In genomic region chr21:24428539-24429186, GRCh38 we compare ENCODE assay signal across 8 cellular contexts.
A peak's percentile ranks its signal among the peaks of the same experiment; 100 is the strongest.
DNase-seq lines count a peak whose midpoint lies in the region; ATAC-seq and TF ChIP-seq lines count a peak whose summit lies in the region.

No MANE protein-coding gene starts in this region.

- H3K79me2 ChIP-seq in Loucy (ENCODE audit: insufficient read depth, low read length) = peaks cover 27% of the 10 kb centered on the region

- no peak overlapping the region for H3K27ac ChIP-seq in lower lobe of right lung

- no peak for TF ChIP-seq CTCF in Loucy (conservative IDR thresholded peaks at IDR 0.05; ENCODE audit: low read length)
- TF ChIP-seq CTCF in lower lobe of right lung (IDR thresholded peaks at IDR 0.05) = no peak

- H3K9me2 ChIP-seq in Loucy (replicated peaks; ENCODE audit: low read depth, low read length) = no peaks in the 10 kb centered on the region

- H3K9ac ChIP-seq in Loucy (ENCODE audit: low read depth, low read length, poor library complexity, severe bottlenecking) = peak overlapping the region; percentile 80

- H3K4me2 ChIP-seq in Loucy (ENCODE audit: low read depth, low read length, poor library complexity, severe bottlenecking) = peak overlapping the region; percentile 67

- H3K9me3 ChIP-seq in Loucy (ENCODE audit: insufficient read depth, low read depth, low read length) = no peaks in the 10 kb centered on the region
- H3K9me3 ChIP-seq in lower lobe of right lung = no peaks in the 10 kb centered on the region

- H3K27me3 ChIP-seq in Loucy (ENCODE audit: insufficient read depth, low read length, poor library complexity, severe bottlenecking) = no peaks in the 10 kb centered on the region
- no peaks in the 10 kb centered on the region for H3K27me3 ChIP-seq in lower lobe of right lung (ENCODE audit: low read depth)

- H3F3A ChIP-seq in Loucy (ENCODE audit: low read depth) = no peaks in the 10 kb centered on the region

- H4K20me1 ChIP-seq in Loucy (ENCODE audit: insufficient read depth, low read length, poor library complexity, severe bottlenecking) = no peaks in the 10 kb centered on the region

- intact Hi-C loops in lower lobe of right lung (cut with DNase I) = no loop called here
- intact Hi-C loops in posterior cingulate gyrus (cut with DNase I) = no loop called here

- peak overlapping the region; percentile 84 for H3K4me3 ChIP-seq in Loucy (ENCODE audit: low read length, poor library complexity, severe bottlenecking)
- H3K4me3 ChIP-seq in lower lobe of right lung = peak overlapping the region; percentile 46

- no peak for DNase-seq in lower lobe of right lung
- no peak for DNase-seq in LoVo (ENCODE audit: low spot score)
- no peak for DNase-seq in posterior cingulate gyrus
- no peak for DNase-seq in NCI-H774 (lab: John Stamatoyannopoulos, UW)
- DNase-seq in AML-193 (lab: John Stamatoyannopoulos, UW) = no peak

- H3K4me1 ChIP-seq in Loucy (ENCODE audit: insufficient read depth, low read length, poor library complexity, severe bottlenecking) (peaks cover 13% of the 10 kb centered on the region), lower lobe of right lung (no peaks in the 10 kb centered on the region)

- ATAC-seq in GM18858 (IDR thresholded peaks at IDR 0.05; ENCODE audit: unreplicated experiment) (peak; percentile 77), GM21619 (IDR thresholded peaks at IDR 0.05; ENCODE audit: unreplicated experiment) (peak; percentile 86), lower lobe of right lung (no peak)

- H2AFZ ChIP-seq in Loucy (ENCODE audit: low read length) = peak overlapping the region; percentile 25

- H3K36me3 ChIP-seq in Loucy (ENCODE audit: insufficient read depth, low read length) (no peaks in the 10 kb centered on the region), lower lobe of right lung (no peaks in the 10 kb centered on the region)

Comparison
In these comparisons a context has a peak if more than half of its experiments do, and no peak if none do; other contexts are left out.
1. ATAC-seq: peak in GM18858 (single experiment) and GM21619 (single experiment); none in lower lobe of right lung (0 of 2).